Comparison of ENCODE assay signal across 32 cellular contexts in the genomic region with DNA sequence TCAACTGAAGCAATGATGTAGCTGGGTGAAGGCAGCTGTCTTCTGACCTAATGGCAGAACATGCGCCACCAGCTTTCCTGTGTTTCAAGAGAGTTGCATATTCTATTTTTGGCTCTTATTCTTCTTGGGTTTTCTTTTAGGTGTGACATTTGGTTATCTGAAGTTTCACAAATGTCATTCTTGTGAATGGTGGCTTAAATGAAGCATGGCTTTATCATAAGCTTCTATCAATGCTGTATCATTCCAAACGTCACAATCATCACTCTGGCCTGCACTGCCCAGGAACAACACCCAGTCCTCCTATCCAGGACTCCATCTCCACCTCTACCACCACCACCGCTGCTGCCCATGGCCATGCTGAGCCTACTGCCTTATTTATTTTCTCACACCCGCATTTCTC.
"Had no signal": no experiment of that assay in that cellular context is flagged by ENCODE, and none has a peak within 500 bp of the region (broad histone marks: within the 10 kb centered on the region; RNA-seq: fewer than 3 reads in every experiment).

No MANE protein-coding gene starts in this region.

- H3K4me1 ChIP-seq: Peyer's patch, SJSA1 had no signal

- H3K4me2 ChIP-seq: SK-N-SH had no signal

- H3K4me3 ChIP-seq: MG63, Peyer's patch, SJSA1 had no signal

- ATAC-seq: PC-3 had no signal

- DNase-seq: Kasumi-1, KG1, MG63, NCI-H1048, NCI-H1092 treated with DMSO at 0.1 percent for 48 hours, NCI-H1105 treated with DMSO at 0.1 percent for 48 hours, NCI-H1417, NCI-H1436, NCI-H146, NCI-H1694, NCI-H187, NCI-H1930, NCI-H2029 treated with DMSO at 0.1 percent for 48 hours, NCI-H2081 treated with DMSO at 0.1 percent for 48 hours, NCI-H2107, NCI-H2171, NCI-H226, NCI-H446 treated with DMSO at 0.1 percent for 48 hours, NCI-H510A, NCI-H524, NCI-H526, NCI-H69, NCI-H748 treated with DMSO at 0.1 percent for 48 hours, NCI-H82, PC-3, Peyer's patch, Right ventricle myocardium superior, RPMI8226, SHP77 treated with DMSO at 0.1 percent for 48 hours, SK-N-SH, SW 1271 had no signal

- H3K9me3 ChIP-seq: MG63, Peyer's patch, SJSA1, SK-N-SH had no signal

- H3K27ac ChIP-seq: Peyer's patch, SJSA1 had no signal

- H3K36me3 ChIP-seq: MG63, Peyer's patch, SJSA1 had no signal

- H3K27me3 ChIP-seq: MG63, Peyer's patch, SJSA1 had no signal

- H3K9ac ChIP-seq: SK-N-SH had no signal
